ENCODE assay signal across 14 cellular contexts in the genomic region with DNA sequence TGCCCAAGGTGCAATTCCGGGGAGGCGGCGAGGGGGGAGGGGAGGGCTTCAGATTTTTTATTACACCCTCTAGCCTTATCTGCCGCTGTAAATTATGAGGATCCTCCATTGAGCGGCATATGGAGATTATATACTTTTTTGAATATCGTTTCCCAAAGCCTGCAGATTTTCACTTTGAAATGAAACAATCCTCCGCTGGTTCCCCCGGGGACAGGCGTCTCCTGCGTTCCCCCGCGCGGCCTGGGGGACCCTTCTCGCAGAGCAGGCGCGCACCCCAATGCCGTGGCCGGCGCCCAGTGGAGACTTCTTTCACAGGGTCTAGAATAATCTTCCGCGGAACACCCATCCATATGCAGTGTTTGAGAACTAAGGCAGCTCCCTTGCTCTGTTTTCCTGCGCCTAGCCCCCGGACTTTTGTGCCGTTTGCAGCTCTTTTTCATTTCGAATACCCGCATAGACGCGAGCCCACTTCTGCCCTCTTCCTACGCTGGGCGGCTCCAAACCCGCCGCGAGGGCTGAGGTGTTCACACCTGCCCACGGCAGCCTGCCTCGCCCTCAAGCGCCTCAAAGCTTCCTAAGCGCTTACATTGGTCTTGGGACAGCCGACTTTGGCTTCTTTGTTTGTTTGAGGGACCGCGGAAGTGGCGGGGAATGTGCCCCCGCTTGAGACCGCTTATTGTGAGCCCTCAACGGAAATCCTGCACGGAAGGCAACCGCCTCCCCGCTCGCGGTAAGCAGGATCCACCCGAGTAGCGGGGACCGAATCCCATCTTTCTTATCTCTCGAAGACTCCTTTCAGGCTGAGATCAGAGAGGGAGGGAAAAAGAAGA. TPM values are rescaled to one million over a fixed set of nuclear protein-coding genes. Genes with fewer than 3 reads are reported as not detected.
DNase-seq lines count a peak whose midpoint lies in the region; ATAC-seq, FAIRE-seq and TF ChIP-seq lines count a peak whose summit lies in the region.
"Had no signal": no experiment of that assay in that cellular context is flagged by ENCODE, and none has a peak within 500 bp of the region (broad histone marks: within the 10 kb centered on the region; RNA-seq: fewer than 3 reads in every experiment).

No MANE protein-coding gene starts in this region.

- 4% methylated on average over 53 of the region's 53 CpGs for WGBS in suprapubic skin

- peaks cover 2% of the 10 kb centered on the region for H3K9me3 ChIP-seq in astrocyte (ENCODE audit: insufficient read depth, low read depth, low read length)
- no peaks in the 10 kb centered on the region for H3K9me3 ChIP-seq in suprapubic skin

- no peak for TF ChIP-seq EP300 in suprapubic skin (IDR thresholded peaks at IDR 0.05)

- peak overlapping the region; percentile 35 for H3K4me2 ChIP-seq in astrocyte (ENCODE audit: low read length)

- no peaks in the 10 kb centered on the region for H3K9me3 Mint-ChIP-seq in activated naive CD4-positive, alpha-beta T cell treated with anti-CD3 and anti-CD28 coated beads for 36 hours
- H3K9me3 Mint-ChIP-seq in astrocyte (ENCODE audit: unreplicated experiment) (peaks cover 4% of the 10 kb centered on the region), mesothelial cell of epicardium (no peaks in the 10 kb centered on the region)

- no peak for DNase-seq in activated naive CD4-positive, alpha-beta T cell treated with anti-CD3 and anti-CD28 coated beads for 36 hours
- no peak for DNase-seq in activated naive CD4-positive, alpha-beta T cell (lab: John Stamatoyannopoulos, UW)
- DNase-seq in astrocyte (ENCODE audit: low read depth) (no peak), mesothelial cell of epicardium (ENCODE audit: low spot score in 2 of 2, unreplicated experiment in 2 of 2) (peak in 1 of 2 experiments; percentile 43), suprapubic skin (ENCODE audit: low spot score in 2 of 2) (no peak), glomerular visceral epithelial cell (ENCODE audit: extremely low spot score) (no peak), sciatic nerve (ENCODE audit: low spot score) (no peak)
- DNase-seq: brain microvascular endothelial cell, NCI-H1092 had no signal

- FAIRE-seq in astrocyte (lab: Jason Lieb, UNC), result no peak
- FAIRE-seq: GM12891 had no signal

- intact Hi-C loops in activated naive CD4-positive, alpha-beta T cell treated with anti-CD3 and anti-CD28 coated beads for 36 hours (cut with micrococcal nuclease), result loop anchor here (10.0 kb wide), 1 partner anchor 173 kb away; no protein-coding TSS in a partner anchor
- intact Hi-C loops in sciatic nerve (cut with DNase I), result no loop called here

- H3K4me1 Mint-ChIP-seq in activated naive CD4-positive, alpha-beta T cell treated with anti-CD3 and anti-CD28 coated beads for 36 hours (ENCODE audit: low read depth), result peaks cover 21% of the 10 kb centered on the region
- peaks cover 2% of the 10 kb centered on the region for H3K4me1 Mint-ChIP-seq in astrocyte (ENCODE audit: low read depth, unreplicated experiment)
- H3K4me1 Mint-ChIP-seq in mesothelial cell of epicardium, result peaks cover 25% of the 10 kb centered on the region

- H3K27ac Mint-ChIP-seq in activated naive CD4-positive, alpha-beta T cell treated with anti-CD3 and anti-CD28 coated beads for 36 hours, result no peak overlapping the region
- H3K27ac Mint-ChIP-seq in astrocyte (ENCODE audit: unreplicated experiment), result no peak overlapping the region
- no peak overlapping the region for H3K27ac Mint-ChIP-seq in mesothelial cell of epicardium

- no peaks in the 10 kb centered on the region for H3K36me3 Mint-ChIP-seq in activated naive CD4-positive, alpha-beta T cell treated with anti-CD3 and anti-CD28 coated beads for 36 hours (ENCODE audit: low read depth)
- H3K36me3 Mint-ChIP-seq in astrocyte (ENCODE audit: low read depth, unreplicated experiment), result no peaks in the 10 kb centered on the region
- no peaks in the 10 kb centered on the region for H3K36me3 Mint-ChIP-seq in mesothelial cell of epicardium

- peaks cover 80% of the 10 kb centered on the region for H3K27me3 ChIP-seq in astrocyte (ENCODE audit: insufficient read depth, low read length)
- H3K27me3 ChIP-seq in suprapubic skin, result peaks cover 98% of the 10 kb centered on the region

- H2AFZ ChIP-seq in astrocyte (ENCODE audit: low read depth, low read length), result peak overlapping the region; percentile 5

- TF ChIP-seq CTCF in astrocyte (IDR thresholded peaks at IDR 0.05; ENCODE audit: insufficient read depth, low read depth, low read length), result no peak
- TF ChIP-seq CTCF in mesothelial cell of epicardium (IDR thresholded peaks at IDR 0.05; ENCODE audit: unreplicated experiment), result no peak
- no peak for TF ChIP-seq CTCF in suprapubic skin (IDR thresholded peaks at IDR 0.05)

- H3K27ac ChIP-seq in astrocyte (ENCODE audit: low read depth, low read length) (no peak overlapping the region), suprapubic skin (no peak overlapping the region)
- H3K27ac ChIP-seq: BLaER1 treated with 17β-estradiol and CSF1 and Interleukin-3, amounts not matched to agents 10 nM and 100 nM; brain microvascular endothelial cell had no signal

- H4K20me1 ChIP-seq in astrocyte (ENCODE audit: insufficient read depth, low read length), result no peaks in the 10 kb centered on the region
- H4K20me1 ChIP-seq: BLaER1 treated with 17β-estradiol and CSF1 and Interleukin-3, amounts not matched to agents 10 nM and 100 nM had no signal

- ATAC-seq in sciatic nerve (no peak), HG02759 (IDR thresholded peaks at IDR 0.05; ENCODE audit: unreplicated experiment) (no peak)
- ATAC-seq: activated CD4-positive, CD25-positive, alpha-beta regulatory T cell treated with anti-CD3 and anti-CD28 coated beads, Interleukin-2, amount 50 U/mL, for 24 hours had no signal

- H3K36me3 ChIP-seq in astrocyte (ENCODE audit: insufficient read depth, low read length) (no peaks in the 10 kb centered on the region), suprapubic skin (no peaks in the 10 kb centered on the region)
- H3K36me3 ChIP-seq: brain microvascular endothelial cell had no signal

- no peak overlapping the region for H3K9ac ChIP-seq in astrocyte (ENCODE audit: low read length)
- H3K9ac ChIP-seq: BLaER1 treated with 17β-estradiol and CSF1 and Interleukin-3, amounts not matched to agents 10 nM and 100 nM had no signal

- H3K4me1 ChIP-seq in astrocyte (ENCODE audit: insufficient read depth, low read length), result no peaks in the 10 kb centered on the region
- H3K4me1 ChIP-seq in suprapubic skin, result peaks cover 54% of the 10 kb centered on the region
- H3K4me1 ChIP-seq: BLaER1 treated with 17β-estradiol and CSF1 and Interleukin-3, amounts not matched to agents 10 nM and 100 nM had no signal

- no peaks in the 10 kb centered on the region for H3K79me2 ChIP-seq in astrocyte (ENCODE audit: insufficient read depth, low read length)

- peaks cover 72% of the 10 kb centered on the region for H3K27me3 Mint-ChIP-seq in activated naive CD4-positive, alpha-beta T cell treated with anti-CD3 and anti-CD28 coated beads for 36 hours (ENCODE audit: low read depth)
- peaks cover 94% of the 10 kb centered on the region for H3K27me3 Mint-ChIP-seq in astrocyte (ENCODE audit: low read depth, unreplicated experiment)
- peaks cover 100% of the 10 kb centered on the region for H3K27me3 Mint-ChIP-seq in mesothelial cell of epicardium (ENCODE audit: low read depth)

- CTCF ChIA-PET in activated naive CD4-positive, alpha-beta T cell treated with anti-CD3 and anti-CD28 coated beads for 36 hours (lab: Charles Lee), result no interaction called here

- peak overlapping the region; percentile 19 for H3K4me3 Mint-ChIP-seq in activated naive CD4-positive, alpha-beta T cell treated with anti-CD3 and anti-CD28 coated beads for 36 hours
- H3K4me3 Mint-ChIP-seq in astrocyte (ENCODE audit: unreplicated experiment) (no peak overlapping the region), mesothelial cell of epicardium (peak overlapping the region; percentile 6)

- H3K4me3 ChIP-seq in astrocyte (ENCODE audit: insufficient read depth, low read depth, low read length) (no peak overlapping the region), suprapubic skin (peak overlapping the region; percentile 43)

- TF ChIP-seq POLR2A in suprapubic skin (IDR thresholded peaks at IDR 0.05), result no peak

RNA-seq across cellular contexts. Expression of a gene that starts 7.5 kb away (rescaled TPM):
- not detected for total RNA-seq in activated naive CD4-positive, alpha-beta T cell treated with anti-CD3 and anti-CD28 coated beads for 36 hours
- 0.09 TPM in 1 of 2 replicates, not detected in the other for total RNA-seq in astrocyte
- total RNA-seq in mesothelial cell of epicardium, result 0.18 to 0.44 TPM (median 0.18 TPM) in 3 replicates
- total RNA-seq in suprapubic skin, result not detected
- total RNA-seq in sciatic nerve, result not detected
- total RNA-seq: fibroblast of villous mesenchyme had no signal
